25 cellular contexts compared by ENCODE assay signal in the genomic region with DNA sequence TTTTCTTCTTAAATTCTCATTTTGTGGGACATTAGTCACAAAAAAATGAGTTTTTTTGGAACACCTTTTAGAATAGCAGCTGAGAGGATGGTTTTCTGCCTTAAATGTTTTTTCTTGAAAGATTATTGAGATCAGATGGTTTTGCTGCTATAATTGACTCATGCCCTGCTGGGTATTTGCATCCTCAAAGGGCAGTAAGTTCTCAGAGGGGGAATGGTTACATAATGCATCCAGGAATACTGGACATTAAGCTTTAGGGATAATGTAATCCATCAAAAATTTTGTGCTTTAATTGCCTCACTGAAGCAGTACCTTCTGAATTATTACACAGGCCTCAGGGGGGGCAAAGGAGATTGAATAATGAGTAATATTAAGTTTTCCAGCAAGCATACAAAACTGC.
"Had no signal": no experiment of that assay in that cellular context is flagged by ENCODE, and none has a peak within 500 bp of the region (broad histone marks: within the 10 kb centered on the region; RNA-seq: fewer than 3 reads in every experiment).

No MANE protein-coding gene starts in this region.

- DNase-seq: activated CD4-positive, alpha-beta memory T cell treated with anti-CD3 and anti-CD28 coated beads for 36 hours; activated CD4-positive, alpha-beta T cell treated with anti-CD3 and anti-CD28 coated beads for 36 hours; activated CD4-positive, alpha-beta T cell treated with anti-CD3 and anti-CD28 coated beads, Interleukin-2, amount 10 ng/mL, durations not matched to agents 24 days and 14 days; activated CD4-positive, CD25-positive, alpha-beta regulatory T cell; activated CD4-positive, CD25-positive, alpha-beta regulatory T cell treated with anti-CD3 and anti-CD28 coated beads, Interleukin-2, amount 50 U/mL, for 72 hours; activated CD8-positive, alpha-beta memory T cell treated with anti-CD3 and anti-CD28 coated beads, Interleukin-2, amount 10 ng/mL, durations not matched to agents 7 days and 5 days; activated CD8-positive, alpha-beta memory T cell treated with anti-CD3 and anti-CD28 coated beads, Interleukin-2, amount 50 U/mL, for 4 hours; activated CD8-positive, alpha-beta T cell treated with anti-CD3 and anti-CD28 coated beads, Interleukin-2, amount 10 ng/mL, durations not matched to agents 7 days and 5 days; activated gamma-delta T cell; activated naive CD4-positive, alpha-beta T cell; activated naive CD4-positive, alpha-beta T cell treated with anti-CD3 and anti-CD28 coated beads, Interleukin-2, amount 10 ng/mL, durations not matched to agents 7 days and 5 days; activated naive CD8-positive, alpha-beta T cell treated with anti-CD3 and anti-CD28 coated beads, Interleukin-2, amount 10 ng/mL, durations not matched to agents 7 days and 5 days; activated T-cell treated with anti-CD3 and anti-CD28 coated beads for 4 hours; activated T-cell treated with anti-CD3 and anti-CD28 coated beads, Interleukin-2, amount 50 U/mL, for 24 hours; activated T-cell treated with anti-CD3 and anti-CD28 coated beads, Interleukin-2, amount 50 U/mL, for 72 hours; amygdala; aorta; body of pancreas; caudate nucleus; effector memory CD8-positive, alpha-beta T cell; erythroblast; head of caudate nucleus; T-helper 1 cell; T-helper 17 cell had no signal

- H3K36me3 ChIP-seq: esophagus muscularis mucosa had no signal

- H3K27me3 ChIP-seq: body of pancreas, esophagus muscularis mucosa had no signal

- H3K4me3 ChIP-seq: body of pancreas, esophagus muscularis mucosa had no signal

- H3K27ac ChIP-seq: body of pancreas, esophagus muscularis mucosa had no signal

- H3K4me1 ChIP-seq: body of pancreas, esophagus muscularis mucosa had no signal

- H3K9me3 ChIP-seq: body of pancreas, esophagus muscularis mucosa had no signal
